8 cellular contexts compared by ENCODE assay signal in the genomic region with DNA sequence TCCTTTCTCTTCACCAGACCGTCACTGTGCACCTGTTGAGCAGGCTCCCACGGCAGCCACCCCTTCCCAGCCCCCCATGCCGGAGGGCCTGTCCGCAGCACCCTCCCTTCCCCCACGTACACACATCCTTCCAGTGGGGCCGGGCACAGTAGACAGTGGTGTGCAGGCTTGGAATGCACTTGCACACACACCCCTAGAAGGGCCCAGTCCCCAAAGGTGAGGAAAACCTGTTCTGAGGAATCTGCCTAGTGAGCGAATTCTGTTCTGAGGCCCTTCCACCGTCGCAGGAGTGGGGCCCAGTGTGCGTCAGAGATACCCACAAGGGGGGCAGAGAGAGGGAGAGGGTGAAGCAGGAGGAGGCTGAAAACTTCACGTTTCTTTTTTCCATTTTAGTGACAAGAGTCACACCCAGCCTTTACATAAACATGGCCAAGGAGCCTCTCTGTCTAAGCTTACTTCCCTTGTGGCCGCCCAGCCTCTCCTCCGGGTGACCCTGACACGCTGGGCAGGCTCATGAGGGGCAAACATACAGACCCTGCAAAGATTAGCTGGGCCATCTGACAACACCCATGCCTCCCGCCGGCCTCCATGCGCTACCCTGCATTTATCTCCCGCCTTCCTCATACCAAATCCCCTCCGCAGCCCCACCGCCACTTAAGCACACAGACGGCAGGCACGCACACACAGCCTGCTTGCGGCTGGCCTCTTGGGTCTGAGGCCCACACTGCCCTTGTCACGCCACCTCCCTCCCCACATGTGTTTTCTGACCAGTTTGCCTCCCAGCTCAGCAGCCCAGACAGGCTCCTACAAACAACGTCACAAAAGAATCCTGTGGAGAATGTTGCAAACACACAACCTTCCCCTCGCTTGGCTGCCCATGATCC. TPM values are rescaled to one million over a fixed set of nuclear protein-coding genes. Genes with fewer than 3 reads are reported as not detected.
A peak's percentile ranks its signal among the peaks of the same experiment; 100 is the strongest.
DNase-seq lines count a peak whose midpoint lies in the region; ATAC-seq, FAIRE-seq and TF ChIP-seq lines count a peak whose summit lies in the region.

No MANE protein-coding gene starts in this region.

- WGBS in neuronal stem cell (ENCODE audit: extremely low coverage in 2 of 2, insufficient read length in 2 of 2, insufficient replicate concordance in 1 of 2), 2 donors: no CpG with 5 or more reads among the region's 26 CpGs
- 36 to 65% (median 59%) methylated on average over 26 of the region's 26 CpGs for WGBS in small intestine, 3 donors

- peaks cover 0 to 3% of the 10 kb centered on the region in 2 donors for H3K36me3 ChIP-seq in neuronal stem cell (replicated peaks in 1 of 2; ENCODE audit: control insufficient read depth in 2 of 2, insufficient read depth in 2 of 2, low read length in 2 of 2)
- H3K36me3 ChIP-seq in small intestine (ENCODE audit: control insufficient read depth in 2 of 2, insufficient read depth in 2 of 2, low read length in 2 of 2): no peaks in the 10 kb centered on the region

- peak overlapping the region; percentile 60 for H3K9ac ChIP-seq in neuronal stem cell (ENCODE audit: low read depth, low read length, poor library complexity)

- H2BK5ac ChIP-seq in neuronal stem cell (ENCODE audit: low read length): peak overlapping the region; percentile 75

- H3K4me3 Mint-ChIP-seq in activated naive CD4-positive, alpha-beta T cell treated with anti-CD3 and anti-CD28 coated beads, Interleukin-2, amount 10 ng/mL, durations not matched to agents 7 days and 5 days: peak overlapping the region; percentile 79

- peaks cover 18% of the 10 kb centered on the region for H3K36me3 Mint-ChIP-seq in activated naive CD4-positive, alpha-beta T cell treated with anti-CD3 and anti-CD28 coated beads, Interleukin-2, amount 10 ng/mL, durations not matched to agents 7 days and 5 days

- H3K4me3 ChIP-seq in neuronal stem cell (ENCODE audit: low read length in 2 of 2) (peak overlapping the region in 1 of 2 donors; percentile 92), small intestine (ENCODE audit: low read depth in 1 of 2, low read length in 2 of 2) (no peak overlapping the region)

- no peak overlapping the region for H2BK120ac ChIP-seq in neuronal stem cell (ENCODE audit: low read depth, low read length)

- H3K4me1 ChIP-seq in foreskin keratinocyte: peaks cover 22% of the 10 kb centered on the region
- H3K4me1 ChIP-seq in neuronal stem cell (ENCODE audit: control insufficient read depth in 2 of 2, insufficient read depth in 1 of 2, low read depth in 1 of 2, low read length in 2 of 2): peaks cover 21 to 24% of the 10 kb centered on the region in 2 donors
- H3K4me1 ChIP-seq in small intestine (ENCODE audit: control insufficient read depth in 2 of 2, insufficient read depth in 1 of 2, low read depth in 1 of 2, low read length in 1 of 2): peaks cover 0 to 4% of the 10 kb centered on the region in 2 donors

- H3K27ac ChIP-seq in foreskin keratinocyte (peak overlapping the region; percentile 27), neuronal stem cell (replicated peaks; ENCODE audit: low read length) (peak overlapping the region; percentile 31), small intestine (ENCODE audit: low read depth in 1 of 2, low read length in 1 of 2) (peak overlapping the region in 1 of 2 donors; percentile 97)

- H3K23ac ChIP-seq in neuronal stem cell (ENCODE audit: low read depth, low read length, poor library complexity): peak overlapping the region; percentile 91

- no peak overlapping the region for H2AFZ ChIP-seq in neuronal stem cell (ENCODE audit: low read length)

- peak overlapping the region; percentile 99 for H2AK5ac ChIP-seq in neuronal stem cell (ENCODE audit: low read depth, low read length)

- H3K4me1 Mint-ChIP-seq in activated naive CD4-positive, alpha-beta T cell treated with anti-CD3 and anti-CD28 coated beads, Interleukin-2, amount 10 ng/mL, durations not matched to agents 7 days and 5 days: peaks cover 61% of the 10 kb centered on the region

- peak overlapping the region; percentile 78 for H3K27ac Mint-ChIP-seq in activated naive CD4-positive, alpha-beta T cell treated with anti-CD3 and anti-CD28 coated beads, Interleukin-2, amount 10 ng/mL, durations not matched to agents 7 days and 5 days

- H3K79me1 ChIP-seq in neuronal stem cell (ENCODE audit: low read depth, low read length): peaks cover 18% of the 10 kb centered on the region

- peak overlapping the region; percentile 71 for H3K18ac ChIP-seq in neuronal stem cell (ENCODE audit: low read length)

- H3K27me3 ChIP-seq in foreskin keratinocyte (no peaks in the 10 kb centered on the region), neuronal stem cell (ENCODE audit: control insufficient read depth in 3 of 3, insufficient read depth in 3 of 3, low read depth in 1 of 3, low read length in 3 of 3) (no peaks in the 10 kb centered on the region), small intestine (ENCODE audit: control insufficient read depth in 2 of 2, insufficient read depth in 2 of 2, low read length in 2 of 2) (no peaks in the 10 kb centered on the region)

- peak overlapping the region; percentile 96 for H2BK15ac ChIP-seq in neuronal stem cell (ENCODE audit: low read length)

- CTCF ChIA-PET in activated naive CD4-positive, alpha-beta T cell treated with anti-CD3 and anti-CD28 coated beads, Interleukin-2, amount 10 ng/mL, durations not matched to agents 7 days and 5 days (lab: Charles Lee): interaction anchor here (1.4 to 2.8 kb wide), 2 partner anchors 40 to 83 kb away, joined by 3 to 10 read pairs; no protein-coding TSS in a partner anchor

- peak overlapping the region; percentile 76 for H3K4ac ChIP-seq in neuronal stem cell (ENCODE audit: low read length)

- H3K9me3 ChIP-seq in neuronal stem cell (replicated peaks in 1 of 2; ENCODE audit: control insufficient read depth in 2 of 2, insufficient read depth in 1 of 2, low read depth in 1 of 2, low read length in 2 of 2) (no peaks in the 10 kb centered on the region), small intestine (ENCODE audit: control insufficient read depth, low read depth) (no peaks in the 10 kb centered on the region)

- H4K91ac ChIP-seq in neuronal stem cell (ENCODE audit: low read depth, low read length, poor library complexity): peak overlapping the region; percentile 30

- no peak for FAIRE-seq in small intestine (lab: Jason Lieb, UNC)

- ATAC-seq in foreskin keratinocyte (peak; percentile 32), GM19397 (IDR thresholded peaks at IDR 0.05; ENCODE audit: unreplicated experiment) (no peak), GM18502 (IDR thresholded peaks at IDR 0.05; ENCODE audit: poor library complexity, unreplicated experiment) (no peak)

- peak; percentile 32 to 59 (median 46) for DNase-seq in stimulated activated naive CD4-positive, alpha-beta T cell (lab: John Stamatoyannopoulos, UW)
- DNase-seq in stimulated activated naive CD4-positive, alpha-beta T cell treated with Interleukin-2 at 50 U/mL for 16 hours (lab: John Stamatoyannopoulos, UW): no peak
- DNase-seq in activated naive CD4-positive, alpha-beta T cell treated with anti-CD3 and anti-CD28 coated beads, Interleukin-2, amount 10 ng/mL, durations not matched to agents 7 days and 5 days: no peak
- DNase-seq in foreskin keratinocyte (peak in 1 of 2 donors; percentile 47), neuronal stem cell (ENCODE audit: low spot score) (no peak), small intestine (no peak)

- no peak for TF ChIP-seq CTCF in foreskin keratinocyte (conservative IDR thresholded peaks at IDR 0.05)

- peak overlapping the region; percentile 90 for H2BK12ac ChIP-seq in neuronal stem cell (ENCODE audit: low read length)

- H3K14ac ChIP-seq in neuronal stem cell (ENCODE audit: low read length): peak overlapping the region; percentile 82

- no peaks in the 10 kb centered on the region for H3K9me3 Mint-ChIP-seq in activated naive CD4-positive, alpha-beta T cell treated with anti-CD3 and anti-CD28 coated beads, Interleukin-2, amount 10 ng/mL, durations not matched to agents 7 days and 5 days

- H3K27me3 Mint-ChIP-seq in activated naive CD4-positive, alpha-beta T cell treated with anti-CD3 and anti-CD28 coated beads, Interleukin-2, amount 10 ng/mL, durations not matched to agents 7 days and 5 days: no peaks in the 10 kb centered on the region

- peak overlapping the region; percentile 25 for H3K4me2 ChIP-seq in neuronal stem cell (ENCODE audit: insufficient read depth, low read length, poor library complexity, severe bottlenecking)

- H4K8ac ChIP-seq in neuronal stem cell (ENCODE audit: low read depth, low read length): no peak overlapping the region

RNA-seq across cellular contexts. Expression of gene ZBTB4, which starts 1.8 kb away (rescaled TPM):
- 33.7 and 37.9 TPM in 2 replicates for total RNA-seq in foreskin keratinocyte
- polyA plus RNA-seq in foreskin keratinocyte (17.1 and 18.5 TPM in 2 replicates), small intestine (10 to 100 TPM in 1 of 3 donors, 1 to 10 TPM in 2; 7.6 to 15.9 (median 8.9) TPM)
- 12.7 TPM for polyA plus RNA-seq in neuronal stem cell (2013, experiment 1 of 2)
- 12.7 TPM for polyA plus RNA-seq in neuronal stem cell (2013, experiment 2 of 2)

RNA-seq across cellular contexts. Expression of gene SLC35G6, which starts 3.6 kb away (rescaled TPM):
- not detected in 2 replicates for total RNA-seq in foreskin keratinocyte
- polyA plus RNA-seq in foreskin keratinocyte: not detected in 2 replicates
- polyA plus RNA-seq in neuronal stem cell (2013, experiment 1 of 2): 0.03 TPM
- not detected for polyA plus RNA-seq in neuronal stem cell (2013, experiment 2 of 2)
- polyA plus RNA-seq in small intestine: not detected

RNA-seq across cellular contexts. Expression of gene POLR2A, which starts 6.5 kb away (rescaled TPM):
- total RNA-seq in foreskin keratinocyte: 54.5 and 55.1 TPM in 2 replicates
- polyA plus RNA-seq in foreskin keratinocyte (20.2 and 23.9 TPM in 2 replicates), small intestine (10 to 100 TPM in 2 of 3 donors, 1 to 10 TPM in 1; 10.0 to 28.7 (median 13.0) TPM)
- polyA plus RNA-seq in neuronal stem cell (2013, experiment 1 of 2): 40.1 TPM
- 39.2 TPM for polyA plus RNA-seq in neuronal stem cell (2013, experiment 2 of 2)

RNA-seq across cellular contexts. Expression of gene CHRNB1, which starts 32.8 kb away (rescaled TPM):
- total RNA-seq in foreskin keratinocyte: 28.6 and 31.2 TPM in 2 replicates
- 30.7 and 37.8 TPM in 2 replicates for polyA plus RNA-seq in foreskin keratinocyte
- polyA plus RNA-seq in neuronal stem cell (2013, experiment 1 of 2): 9.9 TPM
- polyA plus RNA-seq in neuronal stem cell (2013, experiment 2 of 2): 11.1 TPM
- 10 to 100 TPM in 2 of 3 donors, 1 to 10 TPM in 1; 8.4 to 11.9 (median 10.5) TPM for polyA plus RNA-seq in small intestine

RNA-seq across cellular contexts. Expression of gene FGF11, which starts 38.3 kb away (rescaled TPM):
- 15.5 and 16.9 TPM in 2 replicates for total RNA-seq in foreskin keratinocyte
- polyA plus RNA-seq in foreskin keratinocyte: 13.4 and 14.3 TPM in 2 replicates
- 5.1 TPM for polyA plus RNA-seq in neuronal stem cell (2013, experiment 1 of 2)
- 4.3 TPM for polyA plus RNA-seq in neuronal stem cell (2013, experiment 2 of 2)
- under 1 TPM in 1 of 3 donors, not detected in 2; 0.61 TPM for polyA plus RNA-seq in small intestine

Comparison
In these comparisons a context has a peak if more than half of its experiments do, and no peak if none do; other contexts are left out.
1. DNase-seq: peak in stimulated activated naive CD4-positive, alpha-beta T cell (6 of 6); none in stimulated activated naive CD4-positive, alpha-beta T cell treated with Interleukin-2 at 50 U/mL for 16 hours (single experiment), activated naive CD4-positive, alpha-beta T cell treated with anti-CD3 and anti-CD28 coated beads, Interleukin-2, amount 10 ng/mL, durations not matched to agents 7 days and 5 days (single experiment), neuronal stem cell (single experiment) and small intestine (single experiment).